ENCODE assay signal across 7 cellular contexts in genomic region chr1:8816831-8817412, GRCh38. TPM values are rescaled to one million over a fixed set of nuclear protein-coding genes. Genes with fewer than 3 reads are reported as not detected.
DNase-seq lines count a peak whose midpoint lies in the region; ATAC-seq, FAIRE-seq and TF ChIP-seq lines count a peak whose summit lies in the region.

No MANE protein-coding gene starts in this region.

- ATAC-seq in HG03095 (IDR thresholded peaks at IDR 0.05; ENCODE audit: unreplicated experiment) (peak; percentile 11), GM18519 (IDR thresholded peaks at IDR 0.05; ENCODE audit: low FRiP score, unreplicated experiment) (no peak)
- peak; percentile 15 for ATAC-seq in stimulated activated naive CD8-positive, alpha-beta T cell treated with anti-CD3 and anti-CD28 coated beads, Interleukin-15, Interleukin-2, amounts not matched to agents 100 U/mL and 50 U/mL, for 24 hours

- intact Hi-C loops in dorsolateral prefrontal cortex (cut with DNase I), result loop anchor here (2.0 to 10.0 kb wide), 4 partner anchors 58 to 114 kb away; partner anchors contain the start of gene ENO1 (in 1 of the 2)

- FAIRE-seq in GM18507 (lab: Jason Lieb, UNC), result peak; percentile 82

- peak overlapping the region; percentile 77 to 99 (median 96) for H3K27ac ChIP-seq in dorsolateral prefrontal cortex

- peak overlapping the region; percentile 48 to 94 (median 83) for H3K4me3 ChIP-seq in dorsolateral prefrontal cortex

- H3K27me3 ChIP-seq in dorsolateral prefrontal cortex, result no peaks in the 10 kb centered on the region

- TF ChIP-seq CTCF in dorsolateral prefrontal cortex (IDR thresholded peaks at IDR 0.05 in 54 of 56, conservative IDR thresholded peaks at IDR 0.05 in 2 of 56; ENCODE audit: low read depth in 1 of 56, partially characterized antibody in 56 of 56), result no peak

- no peak for DNase-seq in GM18507 (ENCODE audit: extremely low spot score, insufficient read length, low read depth)
- peak; percentile 8 for DNase-seq in activated CD4-positive, alpha-beta T cell treated with anti-CD3 and anti-CD28 coated beads for 1 hour
- peak in 3 of 10 donors; percentile 18 to 47 (median 45) for DNase-seq in dorsolateral prefrontal cortex
- peak; percentile 15 to 22 for DNase-seq in lung microvascular endothelial cell (ENCODE audit: low read depth in 2 of 2)
- peak; percentile 41 for DNase-seq in stimulated activated naive CD8-positive, alpha-beta T cell treated with anti-CD3 and anti-CD28 coated beads, Interleukin-15, Interleukin-2, amounts not matched to agents 100 U/mL and 50 U/mL, for 24 hours

RNA-seq across cellular contexts. Expression of gene RERE, which starts 0.5 kb away (rescaled TPM):
- total RNA-seq in dorsolateral prefrontal cortex (100 to 1,000 TPM; 286 to 583 (median 367) TPM), lung microvascular endothelial cell (35.7 and 86.5 TPM in 2 replicates)
